Comparison of ENCODE assay signal across 9 cellular contexts in genomic region chr1:1121611-1122077, GRCh38. TPM values are rescaled to one million over a fixed set of nuclear protein-coding genes. Genes with fewer than 3 reads are reported as not detected.
A peak's percentile ranks its signal among the peaks of the same experiment; 100 is the strongest.
DNase-seq lines count a peak whose midpoint lies in the region; ATAC-seq and TF ChIP-seq lines count a peak whose summit lies in the region.
"Had no signal": no experiment of that assay in that cellular context is flagged by ENCODE, and none has a peak within 500 bp of the region (broad histone marks: within the 10 kb centered on the region; RNA-seq: fewer than 3 reads in every experiment).

No MANE protein-coding gene starts in this region.

- no peak overlapping the region for H3K27ac Mint-ChIP-seq in chondrocyte (ENCODE audit: unreplicated experiment)
- H3K27ac Mint-ChIP-seq: brain had no signal

- peak; percentile 56 for ATAC-seq in HCT116
- ATAC-seq in GM18909 (IDR thresholded peaks at IDR 0.05; ENCODE audit: poor library complexity, unreplicated experiment), result no peak

- intact Hi-C loops in HCT116 (cut with micrococcal nuclease), result loop anchor here (2.0 kb wide), 3 partner anchors 109 to 169 kb away; no protein-coding TSS in a partner anchor

- no peak overlapping the region; the same call in 1 of the 2 replicates for H3K27ac ChIP-seq in HCT116 (ENCODE audit: low read depth, low read length)

- CTCF ChIA-PET in HCT116 (lab: Charles Lee), result interaction anchor here (1.0 to 2.0 kb wide), 5 partner anchors 109 to 183 kb away, joined by 3 to 30 read pairs (median 10); no protein-coding TSS in a partner anchor

- H3K27me3 ChIP-seq in HCT116 (ENCODE audit: insufficient read depth, low read length), result no peaks in the 10 kb centered on the region
- peaks cover 20% of the 10 kb centered on the region for H3K27me3 ChIP-seq in mucosa of stomach (ENCODE audit: control insufficient read depth, insufficient read depth, low read length)

- RAD21 ChIA-PET in HCT116 (lab: Charles Lee; ENCODE audit: low non-redundant PET in 1 of 2, low total read pairs in 2 of 2, uncharacterized antibody in 2 of 2, unreplicated experiment in 2 of 2), result interaction anchor here (1.2 to 1.5 kb wide), 6 partner anchors 109 to 170 kb away, joined by 3 to 7 read pairs (median 4); no protein-coding TSS in a partner anchor

- H3K9me2 ChIP-seq in HCT116 (ENCODE audit: insufficient read depth), result no peaks in the 10 kb centered on the region

- no peaks in the 10 kb centered on the region for H4K20me1 ChIP-seq in HCT116 (ENCODE audit: insufficient read depth)

- no peak overlapping the region for H3K4me3 Mint-ChIP-seq in chondrocyte (ENCODE audit: unreplicated experiment)
- H3K4me3 Mint-ChIP-seq: brain had no signal

- no TSS peak for BruUV-seq in HCT116 (replicated peaks; lab: Mats Ljungman, UMichigan)

- no peaks in the 10 kb centered on the region for H3K27me3 Mint-ChIP-seq in chondrocyte (ENCODE audit: low read depth)

- H3K36me3 ChIP-seq in HCT116 (ENCODE audit: control insufficient read depth in 1 of 2, insufficient read depth in 2 of 2, low read length in 2 of 2), result no peaks in the 10 kb centered on the region
- H3K36me3 ChIP-seq in mucosa of stomach (ENCODE audit: control insufficient read depth, insufficient read depth, low read length), result no peaks in the 10 kb centered on the region

- H2AFZ ChIP-seq in HCT116 (ENCODE audit: low read depth, low read length, poor library complexity, severe bottlenecking), result peak overlapping the region; percentile 54

- no peaks in the 10 kb centered on the region for H3K9me3 Mint-ChIP-seq in chondrocyte (ENCODE audit: low read depth)

- TF ChIP-seq CTCF in AG09309 (IDR thresholded peaks at IDR 0.05; ENCODE audit: control insufficient read depth, insufficient read depth, low read depth, low read length, missing control alignments) (no peak), HCT116 (IDR thresholded peaks at IDR 0.05 in 2 of 3, conservative IDR thresholded peaks at IDR 0.05 in 1 of 3; ENCODE audit: borderline replicate concordance in 1 of 3, insufficient read depth in 1 of 3, low read depth in 2 of 3, low read length in 2 of 3) (no peak), chondrocyte (IDR thresholded peaks at IDR 0.05) (no peak), GM10266 (IDR thresholded peaks at IDR 0.05; ENCODE audit: control insufficient read depth, insufficient read depth, low read depth, missing control alignments) (no peak)

- H3K4me1 ChIP-seq in HCT116 (ENCODE audit: control insufficient read depth in 1 of 2, insufficient read depth in 2 of 2, low read length in 2 of 2) (peaks cover 2 to 10% of the 10 kb centered on the region in 2 experiments; a peak in 3 of 4 replicates), mucosa of stomach (ENCODE audit: control insufficient read depth, insufficient read depth, low read length) (peaks cover 55% of the 10 kb centered on the region)

- no peak for TF ChIP-seq POLR2A in HCT116 (IDR thresholded peaks at IDR 0.05; ENCODE audit: borderline replicate concordance, extremely low read depth, insufficient read depth, insufficient read length)

- POLR2A ChIA-PET in HCT116 (lab: Charles Lee), result interaction anchor here (1.5 kb wide), 1 partner anchor 41 kb away, joined by 3 read pairs; no protein-coding TSS in a partner anchor

- H3K4me1 Mint-ChIP-seq in chondrocyte (ENCODE audit: low read depth), result no peaks in the 10 kb centered on the region

- H3K4me3 ChIP-seq in AG09309 (ENCODE audit: control insufficient read depth, low read depth, low read length) (peak overlapping the region; percentile 14), HCT116 (replicated peaks in 1 of 2; ENCODE audit: low read depth in 1 of 2, low read length in 2 of 2) (peak overlapping the region; percentile 15 to 35; a peak in 2 of 4 replicates), mucosa of stomach (ENCODE audit: low read length) (no peak overlapping the region)

- DNase-seq in AG09309 (ENCODE audit: low read depth), result no peak
- DNase-seq in HCT116 (ENCODE audit: low read depth, low spot score), result no peak
- peak; percentile 84 for DNase-seq in chondrocyte (ENCODE audit: low spot score)
- DNase-seq in D341Med (ENCODE audit: low spot score), result no peak
- no peak for DNase-seq in HuH-7 (ENCODE audit: low spot score)
- DNase-seq in GM10266 (ENCODE audit: extremely low spot score), result no peak

- peak overlapping the region; percentile 68 for H3K4me2 ChIP-seq in HCT116 (ENCODE audit: low read length)

- peaks cover 2% of the 10 kb centered on the region for H3K36me3 Mint-ChIP-seq in chondrocyte (ENCODE audit: low read depth)
- H3K36me3 Mint-ChIP-seq: brain had no signal

- H3K9ac ChIP-seq in HCT116 (ENCODE audit: low read length), result peak overlapping the region; percentile 6; the same call in 1 of the 2 replicates
- H3K9ac ChIP-seq in mucosa of stomach (ENCODE audit: low read length), result peak overlapping the region; percentile 70

- no peak for TF ChIP-seq RAD21 in HCT116 (IDR thresholded peaks at IDR 0.05; ENCODE audit: low read depth)

- no peaks in the 10 kb centered on the region for H3K79me2 ChIP-seq in HCT116 (ENCODE audit: insufficient read depth, low read length)

- H3K9me3 ChIP-seq in HCT116 (ENCODE audit: control insufficient read depth in 1 of 2, insufficient read depth in 1 of 2, low read depth in 1 of 2, low read length in 2 of 2) (peaks cover 0 to 7% of the 10 kb centered on the region in 2 experiments; a peak in 1 of 4 replicates), mucosa of stomach (ENCODE audit: control insufficient read depth, low read length) (no peaks in the 10 kb centered on the region)

TF ChIP-seq in HCT116, 20 proteins besides CTCF, POLR2A, EP300 and RAD21:
- TF ChIP-seq, protein P1, sequence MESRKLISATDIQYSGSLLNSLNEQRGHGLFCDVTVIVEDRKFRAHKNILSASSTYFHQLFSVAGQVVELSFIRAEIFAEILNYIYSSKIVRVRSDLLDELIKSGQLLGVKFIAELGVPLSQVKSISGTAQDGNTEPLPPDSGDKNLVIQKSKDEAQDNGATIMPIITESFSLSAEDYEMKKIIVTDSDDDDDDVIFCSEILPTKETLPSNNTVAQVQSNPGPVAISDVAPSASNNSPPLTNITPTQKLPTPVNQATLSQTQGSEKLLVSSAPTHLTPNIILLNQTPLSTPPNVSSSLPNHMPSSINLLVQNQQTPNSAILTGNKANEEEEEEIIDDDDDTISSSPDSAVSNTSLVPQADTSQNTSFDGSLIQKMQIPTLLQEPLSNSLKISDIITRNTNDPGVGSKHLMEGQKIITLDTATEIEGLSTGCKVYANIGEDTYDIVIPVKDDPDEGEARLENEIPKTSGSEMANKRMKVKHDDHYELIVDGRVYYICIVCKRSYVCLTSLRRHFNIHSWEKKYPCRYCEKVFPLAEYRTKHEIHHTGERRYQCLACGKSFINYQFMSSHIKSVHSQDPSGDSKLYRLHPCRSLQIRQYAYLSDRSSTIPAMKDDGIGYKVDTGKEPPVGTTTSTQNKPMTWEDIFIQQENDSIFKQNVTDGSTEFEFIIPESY (IDR thresholded peaks at IDR 0.05; ENCODE audit: extremely low read depth, insufficient replicate concordance, low read length), result no peak
- no peak for TF ChIP-seq ZFX (IDR thresholded peaks at IDR 0.05)
- TF ChIP-seq, protein P2, sequence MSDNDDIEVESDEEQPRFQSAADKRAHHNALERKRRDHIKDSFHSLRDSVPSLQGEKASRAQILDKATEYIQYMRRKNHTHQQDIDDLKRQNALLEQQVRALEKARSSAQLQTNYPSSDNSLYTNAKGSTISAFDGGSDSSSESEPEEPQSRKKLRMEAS (IDR thresholded peaks at IDR 0.05), result no peak
- no peak for TF ChIP-seq SIN3A (IDR thresholded peaks at IDR 0.05; ENCODE audit: low read depth)
- TF ChIP-seq EZH2 (IDR thresholded peaks at IDR 0.05), result no peak
- TF ChIP-seq SP1 (IDR thresholded peaks at IDR 0.05; ENCODE audit: low read depth), result no peak
- TF ChIP-seq TCF7L2 (IDR thresholded peaks at IDR 0.05; ENCODE audit: borderline replicate concordance, extremely low read depth, insufficient read depth, insufficient read length), result no peak
- TF ChIP-seq YY1 (IDR thresholded peaks at IDR 0.05; ENCODE audit: extremely low read depth, insufficient replicate concordance, low read depth, low read length), result no peak
- TF ChIP-seq, protein P3, sequence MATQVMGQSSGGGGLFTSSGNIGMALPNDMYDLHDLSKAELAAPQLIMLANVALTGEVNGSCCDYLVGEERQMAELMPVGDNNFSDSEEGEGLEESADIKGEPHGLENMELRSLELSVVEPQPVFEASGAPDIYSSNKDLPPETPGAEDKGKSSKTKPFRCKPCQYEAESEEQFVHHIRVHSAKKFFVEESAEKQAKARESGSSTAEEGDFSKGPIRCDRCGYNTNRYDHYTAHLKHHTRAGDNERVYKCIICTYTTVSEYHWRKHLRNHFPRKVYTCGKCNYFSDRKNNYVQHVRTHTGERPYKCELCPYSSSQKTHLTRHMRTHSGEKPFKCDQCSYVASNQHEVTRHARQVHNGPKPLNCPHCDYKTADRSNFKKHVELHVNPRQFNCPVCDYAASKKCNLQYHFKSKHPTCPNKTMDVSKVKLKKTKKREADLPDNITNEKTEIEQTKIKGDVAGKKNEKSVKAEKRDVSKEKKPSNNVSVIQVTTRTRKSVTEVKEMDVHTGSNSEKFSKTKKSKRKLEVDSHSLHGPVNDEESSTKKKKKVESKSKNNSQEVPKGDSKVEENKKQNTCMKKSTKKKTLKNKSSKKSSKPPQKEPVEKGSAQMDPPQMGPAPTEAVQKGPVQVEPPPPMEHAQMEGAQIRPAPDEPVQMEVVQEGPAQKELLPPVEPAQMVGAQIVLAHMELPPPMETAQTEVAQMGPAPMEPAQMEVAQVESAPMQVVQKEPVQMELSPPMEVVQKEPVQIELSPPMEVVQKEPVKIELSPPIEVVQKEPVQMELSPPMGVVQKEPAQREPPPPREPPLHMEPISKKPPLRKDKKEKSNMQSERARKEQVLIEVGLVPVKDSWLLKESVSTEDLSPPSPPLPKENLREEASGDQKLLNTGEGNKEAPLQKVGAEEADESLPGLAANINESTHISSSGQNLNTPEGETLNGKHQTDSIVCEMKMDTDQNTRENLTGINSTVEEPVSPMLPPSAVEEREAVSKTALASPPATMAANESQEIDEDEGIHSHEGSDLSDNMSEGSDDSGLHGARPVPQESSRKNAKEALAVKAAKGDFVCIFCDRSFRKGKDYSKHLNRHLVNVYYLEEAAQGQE (IDR thresholded peaks at IDR 0.05; ENCODE audit: low read depth), result no peak

RNA-seq across cellular contexts. Expression of gene C1orf159, which starts 5.8 kb away (rescaled TPM):
- 22.7 TPM for total RNA-seq in HCT116 (2021; ENCODE audit: unreplicated experiment)
- polyA plus RNA-seq in HCT116 (2012), result 11.0 and 13.4 TPM in 2 replicates
- 9.2 to 15.1 TPM (median 9.2 TPM) in 3 replicates for total RNA-seq in chondrocyte

RNA-seq across cellular contexts. Expression of gene RNF223, which starts 47.5 kb away (rescaled TPM):
- 6.3 TPM for total RNA-seq in HCT116 (2021; ENCODE audit: unreplicated experiment)
- 8.6 and 8.7 TPM in 2 replicates for polyA plus RNA-seq in HCT116 (2012)
- total RNA-seq in chondrocyte, result not detected in 3 replicates

RNA-seq across cellular contexts. Expression of gene TTLL10, which starts 52.0 kb away (rescaled TPM):
- total RNA-seq in HCT116 (2021; ENCODE audit: unreplicated experiment) (0.10 TPM), chondrocyte (not detected in 3 replicates)
- polyA plus RNA-seq in HCT116 (2012), result 0.03 TPM in 1 of 2 replicates, not detected in the other
